In genomic region chr4:181525641-181526040, GRCh38 we compare ENCODE assay signal across 17 cellular contexts.
DNase-seq lines count a peak whose midpoint lies in the region; FAIRE-seq and TF ChIP-seq lines count a peak whose summit lies in the region.
"Had no signal": no experiment of that assay in that cellular context is flagged by ENCODE, and none has a peak within 500 bp of the region (broad histone marks: within the 10 kb centered on the region; RNA-seq: fewer than 3 reads in every experiment).

No MANE protein-coding gene starts in this region.

- H2AK5ac ChIP-seq in mesendoderm (ENCODE audit: low read length) = no peak overlapping the region

- H3K56ac ChIP-seq in mesendoderm (ENCODE audit: low read length) = no peak overlapping the region

- H4K5ac ChIP-seq in mesendoderm (ENCODE audit: low read length) = no peak overlapping the region

- H3K36me3 ChIP-seq in mesendoderm (ENCODE audit: control insufficient read depth, insufficient read depth, low read length) = no peaks in the 10 kb centered on the region
- no peaks in the 10 kb centered on the region for H3K36me3 ChIP-seq in smooth muscle cell (ENCODE audit: low read depth)
- H3K36me3 ChIP-seq: esophagus squamous epithelium, heart right ventricle, suprapubic skin had no signal

- no CpG with 5 or more reads among the region's 3 CpGs for WGBS in mesendoderm (ENCODE audit: extremely low coverage, insufficient coverage, low lambda C conversion rate)
- WGBS in smooth muscle cell (ENCODE audit: low lambda C conversion rate) = 37% methylated on average over 3 of the region's 3 CpGs

- no peak for TF ChIP-seq CTCF in smooth muscle cell (IDR thresholded peaks at IDR 0.05; ENCODE audit: borderline replicate concordance, insufficient read depth, poor library complexity, severe bottlenecking)

- no peak overlapping the region for H3K4me3 ChIP-seq in mesendoderm (ENCODE audit: low read length)
- no peak overlapping the region for H3K4me3 ChIP-seq in smooth muscle cell
- H3K4me3 ChIP-seq: dorsolateral prefrontal cortex, esophagus squamous epithelium, heart right ventricle, suprapubic skin had no signal

- no peak for FAIRE-seq in HTR-8/SVneo (lab: Jason Lieb, UNC)
- FAIRE-seq: bronchial epithelial cell had no signal

- no peak overlapping the region for H4K8ac ChIP-seq in mesendoderm (ENCODE audit: low read depth, low read length)

- H3K18ac ChIP-seq in mesendoderm (ENCODE audit: low read length) = no peak overlapping the region

- DNase-seq in DMS79 treated with DMSO at 0.1 percent for 48 hours (lab: John Stamatoyannopoulos, UW) (peak; percentile 55), NCI-H1436 (lab: John Stamatoyannopoulos, UW) (peak; percentile 75), NCI-H748 treated with DMSO at 0.1 percent for 48 hours (lab: John Stamatoyannopoulos, UW) (peak; percentile 58), mesendoderm (peak; percentile 30), smooth muscle cell (lab: John Stamatoyannopoulos, UW; ENCODE audit: unreplicated experiment) (no peak), HTR-8/SVneo (ENCODE audit: insufficient read length, low spot score) (no peak), HCEC 1CT (no peak)
- DNase-seq: activated CD8-positive, alpha-beta T cell treated with anti-CD3 and anti-CD28 coated beads for 36 hours; dorsolateral prefrontal cortex; esophagus squamous epithelium; heart right ventricle; islet precursor cell; MM.1S; stimulated activated CD4-positive, alpha-beta T cell treated with anti-CD3 and anti-CD28 coated beads, Interleukin-2, amount 100 ng/mL, for 48 hours; T-cell had no signal

- H2AFZ ChIP-seq in smooth muscle cell (ENCODE audit: low read depth) = no peak overlapping the region

- H3K4me2 ChIP-seq in mesendoderm (ENCODE audit: low read length) (no peak overlapping the region), smooth muscle cell (no peak overlapping the region)

- no peaks in the 10 kb centered on the region for H3K79me2 ChIP-seq in mesendoderm (ENCODE audit: control insufficient read depth, insufficient read depth, low read length)
- no peaks in the 10 kb centered on the region for H3K79me2 ChIP-seq in smooth muscle cell (ENCODE audit: low read depth)

- H3K9ac ChIP-seq in mesendoderm (ENCODE audit: low read length) (no peak overlapping the region), smooth muscle cell (ENCODE audit: low read depth) (no peak overlapping the region)

- no peak overlapping the region for H3K23ac ChIP-seq in mesendoderm (ENCODE audit: low read length)

- H3K79me1 ChIP-seq in mesendoderm (ENCODE audit: low read length) = no peaks in the 10 kb centered on the region

- H2BK5ac ChIP-seq in mesendoderm (ENCODE audit: low read length) = no peak overlapping the region

- H4K20me1 ChIP-seq in smooth muscle cell (ENCODE audit: low read depth) = no peaks in the 10 kb centered on the region

- H2BK15ac ChIP-seq in mesendoderm (replicated peaks; ENCODE audit: low read depth) = no peak overlapping the region

- H3K9me3 ChIP-seq in smooth muscle cell (replicated peaks; ENCODE audit: low read depth) = no peaks in the 10 kb centered on the region
- H3K9me3 ChIP-seq: esophagus squamous epithelium, heart right ventricle, suprapubic skin had no signal

- H3K27ac ChIP-seq in mesendoderm (ENCODE audit: low read depth, low read length) (no peak overlapping the region), smooth muscle cell (ENCODE audit: low read depth) (no peak overlapping the region)
- H3K27ac ChIP-seq: dorsolateral prefrontal cortex, esophagus squamous epithelium, heart right ventricle, suprapubic skin had no signal

- no peaks in the 10 kb centered on the region for H3K4me1 ChIP-seq in mesendoderm (ENCODE audit: control insufficient read depth, low read depth, low read length)
- H3K4me1 ChIP-seq in smooth muscle cell (ENCODE audit: low read depth) = peaks cover 19% of the 10 kb centered on the region
- H3K4me1 ChIP-seq: esophagus squamous epithelium, heart right ventricle, suprapubic skin had no signal

- peaks cover 7% of the 10 kb centered on the region for H3F3A ChIP-seq in smooth muscle cell (ENCODE audit: low read depth)

- H3K27me3 ChIP-seq in mesendoderm (ENCODE audit: insufficient read depth, low read length, poor library complexity) (no peaks in the 10 kb centered on the region), smooth muscle cell (ENCODE audit: low read depth) (peaks cover 27% of the 10 kb centered on the region)
- H3K27me3 ChIP-seq: esophagus squamous epithelium, suprapubic skin had no signal

- no peak overlapping the region for H2BK120ac ChIP-seq in mesendoderm (ENCODE audit: low read depth, low read length)

- no peak overlapping the region for H3K4ac ChIP-seq in mesendoderm (ENCODE audit: low read depth, low read length)

Comparison
In these comparisons a context has a peak if more than half of its experiments do, and no peak if none do; other contexts are left out.
1. DNase-seq: peak in DMS79 treated with DMSO at 0.1 percent for 48 hours (single experiment), NCI-H1436 (single experiment), NCI-H748 treated with DMSO at 0.1 percent for 48 hours (single experiment) and mesendoderm (single experiment); none in smooth muscle cell (single experiment), HTR-8/SVneo (single experiment) and HCEC 1CT (single experiment).